ENCODE assay signal across 31 cellular contexts in the genomic region with DNA sequence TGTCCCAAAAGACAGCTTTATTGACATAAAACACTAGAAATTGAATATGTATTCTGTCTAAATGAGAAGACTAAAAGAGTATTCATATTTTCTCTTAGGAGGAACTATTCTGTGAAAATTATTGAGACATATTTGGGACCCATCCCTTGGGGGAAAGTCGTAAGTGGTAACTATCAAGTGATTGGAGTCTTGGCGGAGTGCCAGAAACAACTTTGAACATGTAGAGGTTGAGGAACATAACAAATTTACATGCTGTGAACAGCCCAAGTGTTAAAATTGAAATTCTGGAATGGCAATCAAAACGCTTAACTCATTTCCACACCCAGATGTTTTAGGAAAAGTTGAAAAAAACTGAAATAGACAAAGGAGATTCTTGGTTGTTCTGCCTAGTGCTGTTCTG.
DNase-seq lines count a peak whose midpoint lies in the region; ATAC-seq and TF ChIP-seq lines count a peak whose summit lies in the region.
"Had no signal": no experiment of that assay in that cellular context is flagged by ENCODE, and none has a peak within 500 bp of the region (broad histone marks: within the 10 kb centered on the region; RNA-seq: fewer than 3 reads in every experiment).

No MANE protein-coding gene starts in this region.

- no peak overlapping the region for H3K4me3 ChIP-seq in Karpas-422 (ENCODE audit: low read length)
- no peak overlapping the region for H3K4me3 ChIP-seq in CD4-positive, alpha-beta memory T cell (ENCODE audit: low read length in 2 of 2)
- H3K4me3 ChIP-seq: ascending aorta, GM23248, left lung, neural progenitor cell, pancreas had no signal

- H3K27me3 ChIP-seq in Karpas-422 (ENCODE audit: low read length): no peaks in the 10 kb centered on the region
- H3K27me3 ChIP-seq in CD4-positive, alpha-beta memory T cell (ENCODE audit: insufficient read depth, low read length): no peaks in the 10 kb centered on the region
- H3K27me3 ChIP-seq: ascending aorta, left lung, neural progenitor cell, pancreas had no signal

- H3K9me2 ChIP-seq in Karpas-422 (replicated peaks; ENCODE audit: insufficient read depth, low read length): no peaks in the 10 kb centered on the region

- no peaks in the 10 kb centered on the region for H3K36me3 ChIP-seq in Karpas-422 (ENCODE audit: insufficient read depth, low read length)
- no peaks in the 10 kb centered on the region for H3K36me3 ChIP-seq in CD4-positive, alpha-beta memory T cell (ENCODE audit: insufficient read depth, low read length)
- H3K36me3 ChIP-seq: ascending aorta, left lung, neural progenitor cell, pancreas had no signal

- DNase-seq in DMS 273 treated with DMSO at 0.1 percent for 48 hours (lab: John Stamatoyannopoulos, UW) (peak; percentile 34), Karpas-422 (peak; percentile 43), NCI-H82 treated with DMSO at 0.1 percent for 48 hours (lab: John Stamatoyannopoulos, UW; ENCODE audit: unreplicated experiment) (peak; percentile 18), glutamatergic neuron (peak; percentile 18), SHP77 treated with DMSO at 0.1 percent for 48 hours (lab: John Stamatoyannopoulos, UW) (no peak), SIG-M5 treated with dmso at 0.1 percent for 504 hours (lab: John Stamatoyannopoulos, UW; ENCODE audit: unreplicated experiment) (no peak)
- DNase-seq in CD4-positive, alpha-beta memory T cell: no peak
- no peak for DNase-seq in stimulated activated effector memory CD8-positive, alpha-beta T cell treated with anti-CD3 and anti-CD28 coated beads, Interleukin-12 subunit alpha, Interleukin-12 subunit beta, amount 100 ng/mL, for 72 hours (ENCODE audit: low spot score in 2 of 2)
- DNase-seq: activated CD4-positive, alpha-beta T cell treated with anti-CD3 and anti-CD28 coated beads, Interleukin-2, amount 10 ng/mL, durations not matched to agents 7 days and 5 days; activated effector memory CD4-positive, alpha-beta T cell treated with anti-CD3 and anti-CD28 coated beads, Interleukin-2, amount 50 U/mL, for 16 hours; activated naive CD8-positive, alpha-beta T cell treated with anti-CD3 and anti-CD28 coated beads, Interleukin-2, amount 10 ng/mL, durations not matched to agents 7 days and 5 days; activated T-cell treated with anti-CD3 and anti-CD28 coated beads, Interleukin-2, amount 50 U/mL, for 24 hours; Caco-2; caudate nucleus; cortex of kidney; DMS79 treated with DMSO at 0.1 percent for 48 hours; effector memory CD8-positive, alpha-beta T cell; GF-D8; GM23248; KBM-7; left lung; MM.1S; NCI-H1436; NCI-H2081 treated with DMSO at 0.1 percent for 48 hours; NCI-H524 treated with DMSO at 0.1 percent for 48 hours; pancreas; stimulated activated naive B cell treated with anti-CD40 and anti-IgM and Interleukin-4, amounts not matched to agents 10 μg/mL and 1 μg/mL and 100 μg/mL, for 72 hours; T-cell had no signal

- CTCF ChIA-PET in CD4-positive, alpha-beta memory T cell (lab: Charles Lee; ENCODE audit: partially characterized antibody): no interaction called here

- POLR2A ChIA-PET in CD4-positive, alpha-beta memory T cell (lab: Charles Lee; ENCODE audit: partially characterized antibody): no interaction called here

- H2AFZ ChIP-seq in Karpas-422 (ENCODE audit: low read length): no peak overlapping the region
- H2AFZ ChIP-seq: GM23248, neural progenitor cell had no signal

- H3K27ac ChIP-seq in Karpas-422 (ENCODE audit: low read length): 0 out of 2 replicates have a peak overlapping the region, but pooled peaks have one; percentile 23
- no peak overlapping the region for H3K27ac ChIP-seq in CD4-positive, alpha-beta memory T cell (ENCODE audit: low read depth, low read length)
- H3K27ac ChIP-seq: ascending aorta, GM23248, left lung, neural progenitor cell, pancreas had no signal

- peaks cover 3% of the 10 kb centered on the region for H3K4me1 Mint-ChIP-seq in glutamatergic neuron (ENCODE audit: low read depth, unreplicated experiment)
- no peaks in the 10 kb centered on the region for H3K4me1 Mint-ChIP-seq in CD4-positive, alpha-beta memory T cell
- H3K4me1 Mint-ChIP-seq in stimulated activated effector memory CD8-positive, alpha-beta T cell treated with anti-CD3 and anti-CD28 coated beads, Interleukin-12 subunit alpha, Interleukin-12 subunit beta, amount 100 ng/mL, for 72 hours: no peaks in the 10 kb centered on the region
- H3K4me1 Mint-ChIP-seq: activated CD4-positive, alpha-beta T cell treated with anti-CD3 and anti-CD28 coated beads, Interleukin-2, amount 10 ng/mL, durations not matched to agents 7 days and 5 days; activated naive CD8-positive, alpha-beta T cell treated with anti-CD3 and anti-CD28 coated beads, Interleukin-2, amount 10 ng/mL, durations not matched to agents 7 days and 5 days; neural progenitor cell; stimulated activated naive B cell treated with anti-CD40 and anti-IgM and Interleukin-4, amounts not matched to agents 10 μg/mL and 1 μg/mL and 100 μg/mL, for 72 hours; T-cell; WTC11 had no signal

- peaks cover 9% of the 10 kb centered on the region for H3K4me1 ChIP-seq in Karpas-422 (ENCODE audit: low read length)
- H3K4me1 ChIP-seq in CD4-positive, alpha-beta memory T cell (ENCODE audit: insufficient read depth, low read length): no peaks in the 10 kb centered on the region
- H3K4me1 ChIP-seq: ascending aorta, Caco-2, left lung, neural progenitor cell, pancreas had no signal

- no peak overlapping the region for H3K27ac Mint-ChIP-seq in glutamatergic neuron (ENCODE audit: unreplicated experiment)
- no peak overlapping the region for H3K27ac Mint-ChIP-seq in CD4-positive, alpha-beta memory T cell
- H3K27ac Mint-ChIP-seq in stimulated activated effector memory CD8-positive, alpha-beta T cell treated with anti-CD3 and anti-CD28 coated beads, Interleukin-12 subunit alpha, Interleukin-12 subunit beta, amount 100 ng/mL, for 72 hours: no peak overlapping the region
- H3K27ac Mint-ChIP-seq: activated CD4-positive, alpha-beta T cell treated with anti-CD3 and anti-CD28 coated beads, Interleukin-2, amount 10 ng/mL, durations not matched to agents 7 days and 5 days; activated naive CD8-positive, alpha-beta T cell treated with anti-CD3 and anti-CD28 coated beads, Interleukin-2, amount 10 ng/mL, durations not matched to agents 7 days and 5 days; activated T-cell treated with anti-CD3 and anti-CD28 coated beads, Interleukin-2, amount 50 U/mL, for 24 hours; effector memory CD8-positive, alpha-beta T cell; neural progenitor cell; stimulated activated naive B cell treated with anti-CD40 and anti-IgM and Interleukin-4, amounts not matched to agents 10 μg/mL and 1 μg/mL and 100 μg/mL, for 72 hours; T-cell; WTC11 had no signal

- peak overlapping the region; percentile 26 for H3K4me2 ChIP-seq in Karpas-422 (ENCODE audit: low read depth, low read length, poor library complexity, severe bottlenecking)
- H3K4me2 ChIP-seq: neural progenitor cell had no signal

- H3K9me3 ChIP-seq in Karpas-422 (ENCODE audit: low read length): no peaks in the 10 kb centered on the region
- no peaks in the 10 kb centered on the region for H3K9me3 ChIP-seq in CD4-positive, alpha-beta memory T cell (ENCODE audit: control insufficient read depth in 1 of 2, low read length in 2 of 2)
- H3K9me3 ChIP-seq: ascending aorta, Caco-2, left lung, pancreas had no signal

- no peaks in the 10 kb centered on the region for H3K79me2 ChIP-seq in Karpas-422 (ENCODE audit: low read length)

- H3K9ac ChIP-seq in Karpas-422 (ENCODE audit: low read length): no peak overlapping the region
- H3K9ac ChIP-seq: GM23248, neural progenitor cell had no signal

- no peaks in the 10 kb centered on the region for H3K9me3 Mint-ChIP-seq in glutamatergic neuron (ENCODE audit: unreplicated experiment)
- H3K9me3 Mint-ChIP-seq in CD4-positive, alpha-beta memory T cell: peaks cover 0 to 6% (median 3%) of the 10 kb centered on the region in 8 donors
- peaks cover 20% of the 10 kb centered on the region for H3K9me3 Mint-ChIP-seq in stimulated activated effector memory CD8-positive, alpha-beta T cell treated with anti-CD3 and anti-CD28 coated beads, Interleukin-12 subunit alpha, Interleukin-12 subunit beta, amount 100 ng/mL, for 72 hours
- H3K9me3 Mint-ChIP-seq: neural progenitor cell had no signal

- ATAC-seq in stimulated activated effector memory CD8-positive, alpha-beta T cell treated with anti-CD3 and anti-CD28 coated beads, Interleukin-12 subunit alpha, Interleukin-12 subunit beta, amount 100 ng/mL, for 72 hours: no peak
- ATAC-seq: effector memory CD8-positive, alpha-beta T cell; left lung; pancreas; stimulated activated naive B cell treated with anti-CD40 and anti-IgM and Interleukin-4, amounts not matched to agents 10 μg/mL and 1 μg/mL and 100 μg/mL, for 72 hours; T-cell; WTC11 had no signal

- no peaks in the 10 kb centered on the region for H3K36me3 Mint-ChIP-seq in glutamatergic neuron (ENCODE audit: unreplicated experiment)
- H3K36me3 Mint-ChIP-seq in CD4-positive, alpha-beta memory T cell: no peaks in the 10 kb centered on the region
- H3K36me3 Mint-ChIP-seq in stimulated activated effector memory CD8-positive, alpha-beta T cell treated with anti-CD3 and anti-CD28 coated beads, Interleukin-12 subunit alpha, Interleukin-12 subunit beta, amount 100 ng/mL, for 72 hours: no peaks in the 10 kb centered on the region
- H3K36me3 Mint-ChIP-seq: activated naive CD8-positive, alpha-beta T cell treated with anti-CD3 and anti-CD28 coated beads, Interleukin-2, amount 10 ng/mL, durations not matched to agents 7 days and 5 days; neural progenitor cell; stimulated activated naive B cell treated with anti-CD40 and anti-IgM and Interleukin-4, amounts not matched to agents 10 μg/mL and 1 μg/mL and 100 μg/mL, for 72 hours; T-cell; WTC11 had no signal

- no peaks in the 10 kb centered on the region for H3K27me3 Mint-ChIP-seq in glutamatergic neuron (ENCODE audit: unreplicated experiment)
- H3K27me3 Mint-ChIP-seq in CD4-positive, alpha-beta memory T cell: no peaks in the 10 kb centered on the region
- H3K27me3 Mint-ChIP-seq: activated CD4-positive, alpha-beta T cell treated with anti-CD3 and anti-CD28 coated beads, Interleukin-2, amount 10 ng/mL, durations not matched to agents 7 days and 5 days; activated naive CD8-positive, alpha-beta T cell treated with anti-CD3 and anti-CD28 coated beads, Interleukin-2, amount 10 ng/mL, durations not matched to agents 7 days and 5 days; activated T-cell treated with anti-CD3 and anti-CD28 coated beads, Interleukin-2, amount 50 U/mL, for 24 hours; effector memory CD8-positive, alpha-beta T cell; stimulated activated naive B cell treated with anti-CD40 and anti-IgM and Interleukin-4, amounts not matched to agents 10 μg/mL and 1 μg/mL and 100 μg/mL, for 72 hours; T-cell had no signal

- intact Hi-C loops in CD4-positive, alpha-beta memory T cell (cut with micrococcal nuclease): no loop called here

- H3K4me3 Mint-ChIP-seq in glutamatergic neuron (ENCODE audit: unreplicated experiment): no peak overlapping the region
- H3K4me3 Mint-ChIP-seq in CD4-positive, alpha-beta memory T cell: no peak overlapping the region
- no peak overlapping the region for H3K4me3 Mint-ChIP-seq in stimulated activated effector memory CD8-positive, alpha-beta T cell treated with anti-CD3 and anti-CD28 coated beads, Interleukin-12 subunit alpha, Interleukin-12 subunit beta, amount 100 ng/mL, for 72 hours
- H3K4me3 Mint-ChIP-seq: activated CD4-positive, alpha-beta T cell treated with anti-CD3 and anti-CD28 coated beads, Interleukin-2, amount 10 ng/mL, durations not matched to agents 7 days and 5 days; activated naive CD8-positive, alpha-beta T cell treated with anti-CD3 and anti-CD28 coated beads, Interleukin-2, amount 10 ng/mL, durations not matched to agents 7 days and 5 days; activated T-cell treated with anti-CD3 and anti-CD28 coated beads, Interleukin-2, amount 50 U/mL, for 24 hours; effector memory CD8-positive, alpha-beta T cell; neural progenitor cell; stimulated activated naive B cell treated with anti-CD40 and anti-IgM and Interleukin-4, amounts not matched to agents 10 μg/mL and 1 μg/mL and 100 μg/mL, for 72 hours; T-cell; WTC11 had no signal

- no peak for TF ChIP-seq CTCF in glutamatergic neuron (IDR thresholded peaks at IDR 0.05; ENCODE audit: partially characterized antibody, unreplicated experiment)

- H4K20me1 ChIP-seq in Karpas-422 (ENCODE audit: insufficient read depth, low read depth, low read length): no peaks in the 10 kb centered on the region

Comparison
In these comparisons a context has a peak if more than half of its experiments do, and no peak if none do; other contexts are left out.
1. DNase-seq: peak in DMS 273 treated with DMSO at 0.1 percent for 48 hours (single experiment), Karpas-422 (single experiment), NCI-H82 treated with DMSO at 0.1 percent for 48 hours (single experiment) and glutamatergic neuron (single experiment); none in CD4-positive, alpha-beta memory T cell (0 of 5), SHP77 treated with DMSO at 0.1 percent for 48 hours (single experiment), SIG-M5 treated with dmso at 0.1 percent for 504 hours (single experiment) and stimulated activated effector memory CD8-positive, alpha-beta T cell treated with anti-CD3 and anti-CD28 coated beads, Interleukin-12 subunit alpha, Interleukin-12 subunit beta, amount 100 ng/mL, for 72 hours (0 of 2).